In genomic region chrX:13463608-13464007, GRCh38 we compare ENCODE assay signal across 10 cellular contexts.
A peak's percentile ranks its signal among the peaks of the same experiment; 100 is the strongest.
DNase-seq lines count a peak whose midpoint lies in the region; ATAC-seq, FAIRE-seq and TF ChIP-seq lines count a peak whose summit lies in the region.
"Had no signal": no experiment of that assay in that cellular context is flagged by ENCODE, and none has a peak within 500 bp of the region (broad histone marks: within the 10 kb centered on the region; RNA-seq: fewer than 3 reads in every experiment).

No MANE protein-coding gene starts in this region.

- no peaks in the 10 kb centered on the region for H3K9me3 ChIP-seq in PC-3 (ENCODE audit: low read length)
- peaks cover 0 to 5% (median 0%) of the 10 kb centered on the region in 3 donors for H3K9me3 ChIP-seq in gastroesophageal sphincter

- H3K4me1 Mint-ChIP-seq in natural killer cell treated with Interleukin-12 subunit alpha and Interleukin-12 subunit beta and Interleukin-15 and Interleukin-18, amount 100 ng/mL, for 72 hours (ENCODE audit: low read depth in 2 of 2), result peaks cover 4 to 5% of the 10 kb centered on the region in 2 donors
- peaks cover 0 to 3% of the 10 kb centered on the region in 2 donors for H3K4me1 Mint-ChIP-seq in natural killer cell

- ATAC-seq in natural killer cell treated with Interleukin-12 subunit alpha and Interleukin-12 subunit beta and Interleukin-15 and Interleukin-18, amount 100 ng/mL, for 72 hours, result peak; percentile 53 to 57
- ATAC-seq in natural killer cell (no peak), PC-3 (no peak), gastroesophageal sphincter (peak; percentile 75), HG02840 (IDR thresholded peaks at IDR 0.05; ENCODE audit: low FRiP score, unreplicated experiment) (no peak)

- H3F3A ChIP-seq in PC-3 (ENCODE audit: low read length, unreplicated experiment), result no peaks in the 10 kb centered on the region

- H3K36me3 ChIP-seq in PC-3 (ENCODE audit: low read depth, low read length), result no peaks in the 10 kb centered on the region
- no peaks in the 10 kb centered on the region for H3K36me3 ChIP-seq in gastroesophageal sphincter
- H3K36me3 ChIP-seq: BLaER1 had no signal

- no peaks in the 10 kb centered on the region for H3K27me3 ChIP-seq in PC-3 (ENCODE audit: low read length)
- H3K27me3 ChIP-seq in gastroesophageal sphincter, result no peaks in the 10 kb centered on the region

- TF ChIP-seq CTCF in natural killer cell (IDR thresholded peaks at IDR 0.05) (no peak), PC-3 (conservative IDR thresholded peaks at IDR 0.05; ENCODE audit: low read depth, low read length) (no peak), gastroesophageal sphincter (IDR thresholded peaks at IDR 0.05) (no peak)

- peak overlapping the region in 1 of 2 donors; percentile 25 for H3K27ac Mint-ChIP-seq in natural killer cell treated with Interleukin-12 subunit alpha and Interleukin-12 subunit beta and Interleukin-15 and Interleukin-18, amount 100 ng/mL, for 72 hours
- H3K27ac Mint-ChIP-seq in natural killer cell, result no peak overlapping the region
- H3K27ac Mint-ChIP-seq: stimulated activated naive CD8-positive, alpha-beta T cell treated with anti-CD3 and anti-CD28 coated beads, Interleukin-15, Interleukin-2, amounts not matched to agents 100 ng/mL and 50 ng/mL, for 24 hours had no signal

- no peak for TF ChIP-seq EP300 in gastroesophageal sphincter (IDR thresholded peaks at IDR 0.05)

- H3K27ac ChIP-seq in PC-3 (ENCODE audit: low read length), result peak overlapping the region; percentile 43
- peak overlapping the region in 1 of 4 donors; percentile 30 for H3K27ac ChIP-seq in gastroesophageal sphincter
- H3K27ac ChIP-seq: BLaER1 had no signal

- no TSS peak for BruUV-seq in PC-3 (replicated peaks; lab: Mats Ljungman, UMichigan)

- WGBS in gastroesophageal sphincter (ENCODE audit: low coverage in 1 of 2), 2 donors, result 62 to 100% methylated on average over 2 to 3 of the region's 3 CpGs

- CTCF ChIA-PET in PC-3 (lab: Charles Lee), result no interaction called here

- intact Hi-C loops in natural killer cell (cut with micrococcal nuclease) (no loop called here), PC-3 (cut with micrococcal nuclease) (no loop called here)

- H3K9me2 ChIP-seq in PC-3 (replicated peaks; ENCODE audit: low read length), result no peaks in the 10 kb centered on the region

- H3K4me3 ChIP-seq in PC-3 (ENCODE audit: low read length), result no peak overlapping the region
- no peak overlapping the region for H3K4me3 ChIP-seq in gastroesophageal sphincter
- H3K4me3 ChIP-seq: BLaER1 had no signal

- no peak overlapping the region for H3K9ac ChIP-seq in PC-3 (ENCODE audit: low read length)
- H3K9ac ChIP-seq: BLaER1 had no signal

- no peak overlapping the region for H3K4me3 Mint-ChIP-seq in natural killer cell treated with Interleukin-12 subunit alpha and Interleukin-12 subunit beta and Interleukin-15 and Interleukin-18, amount 100 ng/mL, for 72 hours
- no peak overlapping the region for H3K4me3 Mint-ChIP-seq in natural killer cell
- H3K4me3 Mint-ChIP-seq: stimulated activated naive CD8-positive, alpha-beta T cell treated with anti-CD3 and anti-CD28 coated beads, Interleukin-15, Interleukin-2, amounts not matched to agents 100 ng/mL and 50 ng/mL, for 24 hours had no signal

- H3K79me2 ChIP-seq in PC-3 (ENCODE audit: low read length), result no peaks in the 10 kb centered on the region

- no peak for DNase-seq in natural killer cell treated with Interleukin-12 subunit alpha and Interleukin-12 subunit beta and Interleukin-15 and Interleukin-18, amount 100 ng/mL, for 72 hours (ENCODE audit: low spot score)
- no peak for DNase-seq in natural killer cell
- DNase-seq in PC-3, result peak; percentile 49
- DNase-seq in frontal cortex (ENCODE audit: low spot score in 2 of 2), result no peak
- no peak for DNase-seq in germinal center (ENCODE audit: low spot score)
- DNase-seq in pons (ENCODE audit: low spot score), result no peak

- H3K4me1 ChIP-seq in PC-3 (ENCODE audit: insufficient read depth, low read length), result peaks cover 10% of the 10 kb centered on the region
- peaks cover 0 to 21% (median 0%) of the 10 kb centered on the region in 3 donors for H3K4me1 ChIP-seq in gastroesophageal sphincter
- H3K4me1 ChIP-seq: BLaER1 had no signal

- peaks cover 0 to 13% of the 10 kb centered on the region in 2 donors for H3K27me3 Mint-ChIP-seq in natural killer cell treated with Interleukin-12 subunit alpha and Interleukin-12 subunit beta and Interleukin-15 and Interleukin-18, amount 100 ng/mL, for 72 hours
- H3K27me3 Mint-ChIP-seq in natural killer cell (ENCODE audit: low read depth in 2 of 2), result peaks cover 0 to 31% of the 10 kb centered on the region in 2 donors
- H3K27me3 Mint-ChIP-seq: stimulated activated naive CD8-positive, alpha-beta T cell treated with anti-CD3 and anti-CD28 coated beads, Interleukin-15, Interleukin-2, amounts not matched to agents 100 ng/mL and 50 ng/mL, for 24 hours had no signal

- H2AFZ ChIP-seq in PC-3 (ENCODE audit: low read length), result no peak overlapping the region

- POLR2A ChIA-PET in PC-3 (lab: Charles Lee; ENCODE audit: unreplicated experiment), result no interaction called here

- no peak for TF ChIP-seq POLR2A in gastroesophageal sphincter (IDR thresholded peaks at IDR 0.05)

- no peaks in the 10 kb centered on the region for H3K9me3 Mint-ChIP-seq in natural killer cell treated with Interleukin-12 subunit alpha and Interleukin-12 subunit beta and Interleukin-15 and Interleukin-18, amount 100 ng/mL, for 72 hours
- H3K9me3 Mint-ChIP-seq in natural killer cell, result no peaks in the 10 kb centered on the region
- H3K9me3 Mint-ChIP-seq: stimulated activated naive CD8-positive, alpha-beta T cell treated with anti-CD3 and anti-CD28 coated beads, Interleukin-15, Interleukin-2, amounts not matched to agents 100 ng/mL and 50 ng/mL, for 24 hours had no signal

- H4K20me1 ChIP-seq in PC-3 (ENCODE audit: low read length), result no peaks in the 10 kb centered on the region
- H4K20me1 ChIP-seq: BLaER1 had no signal

- FAIRE-seq in frontal cortex (lab: Jason Lieb, UNC), result no peak

- H3K36me3 Mint-ChIP-seq in natural killer cell treated with Interleukin-12 subunit alpha and Interleukin-12 subunit beta and Interleukin-15 and Interleukin-18, amount 100 ng/mL, for 72 hours, result no peaks in the 10 kb centered on the region
- H3K36me3 Mint-ChIP-seq in natural killer cell, result peaks cover 6% of the 10 kb centered on the region

- H3K4me2 ChIP-seq in PC-3 (ENCODE audit: low read length), result no peak overlapping the region
- H3K4me2 ChIP-seq: BLaER1 had no signal

Comparison
In these comparisons a context has a peak if more than half of its experiments do, and no peak if none do; other contexts are left out.
1. ATAC-seq: peak in natural killer cell treated with Interleukin-12 subunit alpha and Interleukin-12 subunit beta and Interleukin-15 and Interleukin-18, amount 100 ng/mL, for 72 hours (2 of 2) and gastroesophageal sphincter (single experiment); none in natural killer cell (0 of 3), PC-3 (single experiment) and HG02840 (single experiment).